Comparison of ENCODE assay signal across 8 cellular contexts in genomic region chr4:168514249-168514852, GRCh38. TPM values are rescaled to one million over a fixed set of nuclear protein-coding genes. Genes with fewer than 3 reads are reported as not detected.
DNase-seq lines count a peak whose midpoint lies in the region; ATAC-seq and TF ChIP-seq lines count a peak whose summit lies in the region.

No MANE protein-coding gene starts in this region.

- DNase-seq in G401 (ENCODE audit: low spot score): peak; percentile 8
- DNase-seq in NCI-H1105 treated with DMSO at 0.1 percent for 48 hours (lab: John Stamatoyannopoulos, UW): peak; percentile 39
- peak; percentile 4 for DNase-seq in cerebellar cortex (ENCODE audit: low spot score)
- no peak for DNase-seq in osteocyte (ENCODE audit: extremely low spot score, unreplicated experiment)
- DNase-seq in occipital lobe (lab: John Stamatoyannopoulos, UW): no peak
- no peak for DNase-seq in cerebellum (ENCODE audit: low spot score)

- in situ Hi-C loops in G401 (cut with HindIII; ENCODE audit: low sequenced_read_pairs): no loop called here

- H3K27ac Mint-ChIP-seq in osteocyte (ENCODE audit: unreplicated experiment): no peak overlapping the region

- H3K36me3 Mint-ChIP-seq in osteocyte (ENCODE audit: unreplicated experiment): no peaks in the 10 kb centered on the region

- H3K27me3 Mint-ChIP-seq in osteocyte (ENCODE audit: unreplicated experiment): no peaks in the 10 kb centered on the region

- no peaks in the 10 kb centered on the region for H3K9me3 Mint-ChIP-seq in osteocyte (ENCODE audit: unreplicated experiment)

- ATAC-seq in HG03097 (IDR thresholded peaks at IDR 0.05; ENCODE audit: low FRiP score, unreplicated experiment) (no peak), GM18861 (IDR thresholded peaks at IDR 0.05; ENCODE audit: unreplicated experiment) (no peak)

- peak; percentile 64 for TF ChIP-seq CTCF in osteocyte (IDR thresholded peaks at IDR 0.05)

- H3K4me3 Mint-ChIP-seq in osteocyte (ENCODE audit: unreplicated experiment): no peak overlapping the region

- H3K4me1 Mint-ChIP-seq in osteocyte (ENCODE audit: unreplicated experiment): peaks cover 11% of the 10 kb centered on the region

RNA-seq across cellular contexts. Expression of gene PALLD, which starts 17.5 kb away (rescaled TPM):
- 0.51 TPM in 1 of 2 replicates, not detected in the other for total RNA-seq in G401 (2014; rRNA removed; shearing (Covaris generic))
- total RNA-seq in osteocyte: 396 and 397 TPM in 2 replicates
- total RNA-seq in occipital lobe: 25.0 TPM
- total RNA-seq in cerebellum: 37.3 TPM

RNA-seq across cellular contexts. Expression of gene DDX60L, which starts 34.1 kb away (rescaled TPM):
- total RNA-seq in G401 (2014; rRNA removed; shearing (Covaris generic)): 0.12 TPM in 1 of 2 replicates, not detected in the other
- total RNA-seq in osteocyte (7.1 and 7.6 TPM in 2 replicates), occipital lobe (5.1 TPM), cerebellum (7.3 TPM)

Comparison
In these comparisons a context has a peak if more than half of its experiments do, and no peak if none do; other contexts are left out.
1. DNase-seq: peak in G401 (single experiment), NCI-H1105 treated with DMSO at 0.1 percent for 48 hours (single experiment) and cerebellar cortex (single experiment); none in osteocyte (single experiment), occipital lobe (single experiment) and cerebellum (single experiment).
2. RNA of gene PALLD, which starts 17.5 kb away (total RNA-seq): 396 to 397 TPM in osteocyte, 37.3 TPM in cerebellum (single experiment) and 25.0 TPM in occipital lobe (single experiment); 0.51 TPM in G401; every median in the first group is over 10 times any median in the second.